Comparison of ENCODE assay signal across 9 cellular contexts in the genomic region with DNA sequence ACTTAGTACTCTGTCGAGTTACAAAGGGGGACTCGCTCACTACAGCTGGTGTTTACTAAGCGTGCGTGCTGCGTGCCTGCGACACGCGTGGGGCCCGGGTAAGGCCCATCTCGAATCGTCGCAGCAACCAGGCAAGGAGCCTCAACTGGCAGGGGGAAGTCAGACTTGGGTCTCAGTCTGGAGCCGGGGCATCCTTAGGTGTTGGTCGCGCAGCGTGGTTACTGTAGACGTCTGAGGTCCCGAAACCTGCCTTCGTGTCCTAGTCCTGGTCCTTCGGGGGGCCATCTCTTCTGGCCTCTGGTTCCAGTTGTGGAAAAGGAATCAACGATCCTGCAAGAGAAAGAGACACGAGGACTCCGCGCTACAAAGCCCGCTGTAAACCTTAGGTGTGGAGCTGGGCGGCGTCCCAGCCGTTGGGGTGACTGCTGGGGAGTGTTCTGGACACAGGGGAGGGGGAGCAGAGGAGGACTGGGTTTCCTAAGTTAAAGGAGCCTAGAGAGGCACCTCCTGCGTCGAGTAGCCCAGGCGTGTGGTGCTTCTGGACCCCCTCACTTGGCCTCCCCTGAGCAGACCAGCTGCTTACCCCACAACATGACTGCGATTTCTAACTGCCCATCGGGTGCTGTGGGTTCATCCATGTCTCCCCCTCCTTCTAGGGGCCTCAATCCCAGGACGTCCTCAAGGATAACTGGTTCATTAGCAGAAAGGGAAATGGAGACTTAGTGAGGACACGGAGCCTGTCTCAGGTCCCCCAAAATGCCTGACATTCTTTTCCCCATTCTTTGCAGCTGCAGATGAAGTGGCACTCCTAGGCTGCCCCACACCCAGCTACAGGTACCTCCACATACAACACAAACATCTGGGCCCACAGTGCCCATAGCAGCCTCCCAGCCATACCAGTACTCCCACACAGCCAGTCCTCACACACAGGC. TPM values are rescaled to one million over a fixed set of nuclear protein-coding genes. Genes with fewer than 3 reads are reported as not detected.
DNase-seq lines count a peak whose midpoint lies in the region; ATAC-seq and TF ChIP-seq lines count a peak whose summit lies in the region.
"Had no signal": no experiment of that assay in that cellular context is flagged by ENCODE, and none has a peak within 500 bp of the region (broad histone marks: within the 10 kb centered on the region; RNA-seq: fewer than 3 reads in every experiment).

No MANE protein-coding gene starts in this region.

- H3K4me1 Mint-ChIP-seq in CD4-positive, CD25-positive, alpha-beta regulatory T cell, result peaks cover 0 to 17% (median 8%) of the 10 kb centered on the region in 4 donors
- no peaks in the 10 kb centered on the region for H3K4me1 Mint-ChIP-seq in glutamatergic neuron (ENCODE audit: low read depth, unreplicated experiment)

- H2AK5ac ChIP-seq in trophoblast cell (ENCODE audit: low read length), result no peak overlapping the region

- H2AFZ ChIP-seq in trophoblast cell (ENCODE audit: insufficient read depth, low read length, poor library complexity), result no peak overlapping the region
- no peak overlapping the region for H2AFZ ChIP-seq in PC-9

- H3K27ac ChIP-seq in CD4-positive, CD25-positive, alpha-beta regulatory T cell (ENCODE audit: insufficient read depth, low read length, poor library complexity, severe bottlenecking), result no peak overlapping the region
- H3K27ac ChIP-seq in SJCRH30, result no peak overlapping the region
- H3K27ac ChIP-seq in trophoblast cell (ENCODE audit: low read depth, low read length), result no peak overlapping the region
- no peak overlapping the region for H3K27ac ChIP-seq in PC-9

- H3K4me1 ChIP-seq in CD4-positive, CD25-positive, alpha-beta regulatory T cell (ENCODE audit: control insufficient read depth, insufficient read depth, low read length, poor library complexity, severe bottlenecking), result peaks cover 49% of the 10 kb centered on the region
- H3K4me1 ChIP-seq in SJCRH30, result no peaks in the 10 kb centered on the region; the same call in 1 of the 2 replicates
- H3K4me1 ChIP-seq in trophoblast cell (ENCODE audit: control insufficient read depth in 1 of 2, insufficient read depth in 2 of 2, low read length in 2 of 2), result peaks cover 14 to 17% of the 10 kb centered on the region in 2 experiments
- H3K4me1 ChIP-seq in PC-9 (replicated peaks; ENCODE audit: insufficient read depth), result peaks cover 16% of the 10 kb centered on the region

- BruUV-seq in PC-9 (replicated peaks; lab: Mats Ljungman, UMichigan), result no TSS peak

- H4K8ac ChIP-seq in trophoblast cell (ENCODE audit: low read depth, low read length), result no peak overlapping the region

- H3K79me2 ChIP-seq in trophoblast cell (ENCODE audit: control insufficient read depth, insufficient read depth, low read length, poor library complexity) (peaks cover 2% of the 10 kb centered on the region), PC-9 (ENCODE audit: low read depth) (no peaks in the 10 kb centered on the region)

- intact Hi-C loops in PC-9 (cut with micrococcal nuclease; ENCODE audit: unreplicated experiment), result no loop called here

- H3K4me2 ChIP-seq in trophoblast cell (ENCODE audit: low read length) (peak overlapping the region; percentile 81), PC-9 (no peak overlapping the region)

- no peak overlapping the region for H3K4me3 ChIP-seq in CD4-positive, CD25-positive, alpha-beta regulatory T cell (ENCODE audit: low read depth, low read length)
- peak overlapping the region; percentile 66 for H3K4me3 ChIP-seq in SJCRH30
- peak overlapping the region; percentile 4 for H3K4me3 ChIP-seq in trophoblast cell (ENCODE audit: low read depth, low read length)
- no peak overlapping the region for H3K4me3 ChIP-seq in PC-9

- no peaks in the 10 kb centered on the region for H4K20me1 ChIP-seq in PC-9 (ENCODE audit: insufficient read depth)

- no peak overlapping the region for H2BK12ac ChIP-seq in trophoblast cell (ENCODE audit: low read length)

- no peak overlapping the region for H3K18ac ChIP-seq in trophoblast cell (ENCODE audit: low read length)

- H3K9ac ChIP-seq in trophoblast cell (ENCODE audit: low read length), result no peak overlapping the region

- no peaks in the 10 kb centered on the region; the same call in 1 of the 2 replicates for H3F3A ChIP-seq in PC-9 (ENCODE audit: insufficient read depth, low read depth)

- WGBS in trophoblast cell (ENCODE audit: extremely low coverage, insufficient coverage, insufficient read length), result no CpG with 5 or more reads among the region's 35 CpGs

- DNase-seq in CD4-positive, CD25-positive, alpha-beta regulatory T cell, result peak in 1 of 3 donors; percentile 33
- DNase-seq in SJCRH30, result no peak
- DNase-seq in glutamatergic neuron, result no peak
- DNase-seq in trophoblast cell, result no peak
- no peak for DNase-seq in SIG-M5 (lab: John Stamatoyannopoulos, UW)
- no peak for DNase-seq in NCI-H2081 treated with DMSO at 0.1 percent for 48 hours (lab: John Stamatoyannopoulos, UW)
- DNase-seq in DMS 273 treated with DMSO at 0.1 percent for 48 hours (lab: John Stamatoyannopoulos, UW), result no peak
- no peak for DNase-seq in PC-9

- no peak overlapping the region for H3K14ac ChIP-seq in trophoblast cell (ENCODE audit: low read length)

- POLR2A ChIA-PET in PC-9 (lab: Charles Lee; ENCODE audit: unreplicated experiment), result interaction anchor here (0.5 to 0.7 kb wide), 2 partner anchors 279 to 422 kb away, joined by 3 to 4 read pairs; no protein-coding TSS in a partner anchor

- H3K9me3 ChIP-seq in CD4-positive, CD25-positive, alpha-beta regulatory T cell (ENCODE audit: control insufficient read depth in 2 of 2, low read length in 2 of 2), result no peaks in the 10 kb centered on the region
- H3K9me3 ChIP-seq in SJCRH30 (replicated peaks) (no peaks in the 10 kb centered on the region), trophoblast cell (ENCODE audit: insufficient read depth, low read depth, low read length) (peaks cover 2% of the 10 kb centered on the region), PC-9 (ENCODE audit: insufficient read depth, low read depth) (no peaks in the 10 kb centered on the region)

- no peak overlapping the region for H4K12ac ChIP-seq in trophoblast cell (ENCODE audit: low read depth, low read length)

- no peaks in the 10 kb centered on the region for H3K9me2 ChIP-seq in PC-9 (ENCODE audit: insufficient read depth)

- no peaks in the 10 kb centered on the region for H3K36me3 ChIP-seq in CD4-positive, CD25-positive, alpha-beta regulatory T cell (ENCODE audit: control insufficient read depth, insufficient read depth, low read length)
- no peaks in the 10 kb centered on the region for H3K36me3 ChIP-seq in SJCRH30
- H3K36me3 ChIP-seq in trophoblast cell (ENCODE audit: control insufficient read depth in 1 of 2, insufficient read depth in 2 of 2, low read length in 2 of 2), result no peaks in the 10 kb centered on the region
- H3K36me3 ChIP-seq in PC-9 (ENCODE audit: low read depth), result no peaks in the 10 kb centered on the region

- no peaks in the 10 kb centered on the region for H3K36me3 Mint-ChIP-seq in CD4-positive, CD25-positive, alpha-beta regulatory T cell
- no peaks in the 10 kb centered on the region for H3K36me3 Mint-ChIP-seq in glutamatergic neuron (ENCODE audit: unreplicated experiment)

- peaks cover 9% of the 10 kb centered on the region for H3K79me1 ChIP-seq in trophoblast cell (ENCODE audit: low read length)

- no peak overlapping the region for H3K4ac ChIP-seq in trophoblast cell (ENCODE audit: low read depth, low read length)

- peaks cover 0 to 3% (median 0%) of the 10 kb centered on the region in 7 donors for H3K9me3 Mint-ChIP-seq in CD4-positive, CD25-positive, alpha-beta regulatory T cell
- peaks cover 3% of the 10 kb centered on the region for H3K9me3 Mint-ChIP-seq in glutamatergic neuron (ENCODE audit: unreplicated experiment)

- H2BK5ac ChIP-seq in trophoblast cell (ENCODE audit: low read depth, low read length, poor library complexity), result no peak overlapping the region

- H3K27me3 ChIP-seq in CD4-positive, CD25-positive, alpha-beta regulatory T cell (ENCODE audit: control insufficient read depth, insufficient read depth, low read length), result peaks cover 8% of the 10 kb centered on the region
- H3K27me3 ChIP-seq in SJCRH30 (no peaks in the 10 kb centered on the region), trophoblast cell (ENCODE audit: insufficient read depth, low read length) (peaks cover 50% of the 10 kb centered on the region), PC-9 (ENCODE audit: insufficient read depth, low read depth) (0 out of 2 replicates have a peak, but pooled peaks cover 6% of the 10 kb centered on the region)

- peaks cover 51% of the 10 kb centered on the region for H3K27me3 Mint-ChIP-seq in CD4-positive, CD25-positive, alpha-beta regulatory T cell
- H3K27me3 Mint-ChIP-seq in glutamatergic neuron (ENCODE audit: unreplicated experiment), result peaks cover 14% of the 10 kb centered on the region

- ATAC-seq in CD4-positive, CD25-positive, alpha-beta regulatory T cell (ENCODE audit: low read depth in 2 of 2), result no peak

- peak overlapping the region; percentile 21 to 85 (median 82) for H3K4me3 Mint-ChIP-seq in CD4-positive, CD25-positive, alpha-beta regulatory T cell
- H3K4me3 Mint-ChIP-seq in glutamatergic neuron (ENCODE audit: unreplicated experiment), result peak overlapping the region; percentile 64

- CTCF ChIA-PET in PC-9 (lab: Charles Lee), result interaction anchor here (0.7 kb wide), 1 partner anchor 677 kb away, joined by 3 read pairs; no protein-coding TSS in a partner anchor

- no peak for TF ChIP-seq CTCF in glutamatergic neuron (IDR thresholded peaks at IDR 0.05; ENCODE audit: partially characterized antibody, unreplicated experiment)
- TF ChIP-seq CTCF in PC-9 (conservative IDR thresholded peaks at IDR 0.05), result no peak

- H2BK120ac ChIP-seq in trophoblast cell (ENCODE audit: insufficient read depth, low read length, poor library complexity), result no peak overlapping the region

- H3K23ac ChIP-seq in trophoblast cell (ENCODE audit: low read length), result no peak overlapping the region

- H4K91ac ChIP-seq in trophoblast cell (ENCODE audit: low read depth, low read length), result no peak overlapping the region

- no peak overlapping the region for H3K27ac Mint-ChIP-seq in CD4-positive, CD25-positive, alpha-beta regulatory T cell
- no peak overlapping the region for H3K27ac Mint-ChIP-seq in glutamatergic neuron (ENCODE audit: unreplicated experiment)

RNA-seq across cellular contexts. Expression of a gene that starts 4.9 kb away (rescaled TPM):
- not detected for total RNA-seq in CD4-positive, CD25-positive, alpha-beta regulatory T cell
- 1 to 10 TPM in 1 of 4 donors, under 1 TPM in 1, not detected in 2; 0.43 to 1.2 TPM for polyA plus RNA-seq in CD4-positive, CD25-positive, alpha-beta regulatory T cell
- 26.8 and 27.5 TPM in 2 replicates for total RNA-seq in SJCRH30 (2014; rRNA removed; shearing (Covaris generic))
- total RNA-seq in glutamatergic neuron (ENCODE audit: unreplicated experiment) (0.37 TPM), PC-9 (2021) (3.2 TPM in 1 of 2 replicates, not detected in the other)
- polyA plus RNA-seq in trophoblast cell (2013), result 19.6 and 20.6 TPM in 2 replicates
- total RNA-seq: LHCN-M2 had no signal

Comparison
In these comparisons a context has a peak if more than half of its experiments do, and no peak if none do; other contexts are left out.
1. H3K4me3 ChIP-seq: peak in SJCRH30 (single experiment) and trophoblast cell (single experiment); none in CD4-positive, CD25-positive, alpha-beta regulatory T cell (single experiment) and PC-9 (single experiment).